14 cellular contexts compared by ENCODE assay signal in the genomic region with DNA sequence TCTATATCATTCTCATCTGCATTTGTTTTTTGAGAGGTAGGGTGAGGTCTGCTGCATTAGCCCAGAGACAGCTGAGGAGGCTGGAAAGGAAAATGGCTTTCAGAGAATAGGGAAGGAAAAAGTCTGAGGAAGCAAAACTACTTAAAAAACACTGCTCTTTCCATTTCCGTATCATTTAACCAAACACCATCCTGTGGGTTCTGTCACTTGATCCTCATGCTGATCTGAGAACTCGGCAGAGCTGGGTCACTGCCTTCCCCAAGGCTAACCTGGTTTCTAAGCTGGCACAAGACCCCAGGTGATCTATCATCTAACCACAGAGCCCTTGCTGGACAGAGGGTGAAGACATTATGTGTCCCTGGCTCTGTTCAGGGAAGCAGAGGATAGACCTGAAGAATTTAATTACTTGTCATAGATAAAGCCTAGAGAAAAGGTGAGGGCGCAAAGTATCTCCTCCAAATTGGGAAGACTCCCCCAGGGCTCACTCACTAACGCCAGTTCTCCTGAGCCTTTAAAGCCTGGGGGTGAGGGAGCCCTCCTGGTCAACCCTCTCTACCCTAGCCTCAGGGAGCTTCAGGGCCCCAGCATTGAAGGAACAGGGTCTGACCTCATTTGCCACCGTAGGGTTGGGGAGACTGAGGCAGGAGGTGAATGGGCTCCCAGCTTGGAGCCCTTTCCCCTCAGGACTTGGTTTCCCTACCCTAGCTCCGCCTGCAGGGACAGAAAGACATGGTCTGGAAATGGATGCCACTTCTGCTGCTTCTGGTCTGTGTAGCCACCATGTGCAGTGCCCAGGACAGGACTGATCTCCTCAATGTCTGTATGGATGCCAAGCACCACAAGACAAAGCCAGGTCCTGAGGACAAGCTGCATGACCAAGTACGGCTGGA. TPM values are rescaled to one million over a fixed set of nuclear protein-coding genes. Genes with fewer than 3 reads are reported as not detected.
A peak's percentile ranks its signal among the peaks of the same experiment; 100 is the strongest.
DNase-seq lines count a peak whose midpoint lies in the region; ATAC-seq, FAIRE-seq and TF ChIP-seq lines count a peak whose summit lies in the region.
"Had no signal": no experiment of that assay in that cellular context is flagged by ENCODE, and none has a peak within 500 bp of the region (broad histone marks: within the 10 kb centered on the region; RNA-seq: fewer than 3 reads in every experiment).

No MANE protein-coding gene starts in this region.

- intact Hi-C loops in right lobe of liver (cut with DNase I): no loop called here
- intact Hi-C loops in HepG2 (cut with micrococcal nuclease; ENCODE audit: unreplicated experiment): no loop called here
- intact Hi-C loops in transverse colon (cut with DNase I; ENCODE audit: low total_unique reads): no loop called here

- H3K9me3 ChIP-seq in right lobe of liver: no peaks in the 10 kb centered on the region
- no peaks in the 10 kb centered on the region for H3K9me3 ChIP-seq in HepG2 (ENCODE audit: low read length)
- no peaks in the 10 kb centered on the region for H3K9me3 ChIP-seq in transverse colon

- H3K36me3 ChIP-seq in right lobe of liver (no peaks in the 10 kb centered on the region), HepG2 (replicated peaks in 1 of 2; ENCODE audit: control insufficient read depth in 1 of 2, insufficient read depth in 2 of 2, low read length in 2 of 2) (no peaks in the 10 kb centered on the region), transverse colon (no peaks in the 10 kb centered on the region)

- peaks cover 32% of the 10 kb centered on the region for H3K4me1 Mint-ChIP-seq in activated CD8-positive, alpha-beta memory T cell treated with anti-CD3 and anti-CD28 coated beads, Interleukin-2, amount 10 ng/mL, durations not matched to agents 7 days and 5 days

- H3K79me2 ChIP-seq in HepG2 (ENCODE audit: insufficient read depth, low read length): no peaks in the 10 kb centered on the region

- POLR2A ChIA-PET in HepG2 (lab: Yijun Ruan, JAX): no interaction called here

- in situ Hi-C loops in HepG2 (cut with HindIII; ENCODE audit: extremely low pct_ligation_motif_present, low pct_unique_long_range_greater_than_20kb) (no loop called here), transverse colon (cut with MboI; ENCODE audit: low pct_ligation_motif_present in 1 of 4, low pct_unique_long_range_greater_than_20kb in 1 of 4, low sequenced_read_pairs in 3 of 4) (no loop called here)

- no peak for TF ChIP-seq RAD21 in HepG2 (CRISPR knock-in tag; IDR thresholded peaks at IDR 0.05)

- CTCF ChIA-PET in HepG2 (lab: Yijun Ruan, JAX; ENCODE audit: low intra/inter-chr PET ratio, low total read pairs): no interaction called here
- CTCF ChIA-PET in activated CD8-positive, alpha-beta memory T cell treated with anti-CD3 and anti-CD28 coated beads, Interleukin-2, amount 10 ng/mL, durations not matched to agents 7 days and 5 days (lab: Charles Lee): interaction anchor here (1.4 to 1.5 kb wide), 2 partner anchors 20 to 193 kb away, joined by 3 to 5 read pairs; no protein-coding TSS in a partner anchor

- no peaks in the 10 kb centered on the region for H3K27me3 ChIP-seq in right lobe of liver
- H3K27me3 ChIP-seq in HepG2 (ENCODE audit: control insufficient read depth in 1 of 2, insufficient read depth in 2 of 2, low read length in 2 of 2): peaks cover 3 to 26% of the 10 kb centered on the region in 2 experiments; a peak in 3 of 5 replicates
- H3K27me3 ChIP-seq in transverse colon: peaks cover 10% of the 10 kb centered on the region

- peak overlapping the region; percentile 60 for H3K27ac Mint-ChIP-seq in activated CD8-positive, alpha-beta memory T cell treated with anti-CD3 and anti-CD28 coated beads, Interleukin-2, amount 10 ng/mL, durations not matched to agents 7 days and 5 days
- H3K27ac Mint-ChIP-seq: HFFc6 had no signal

- FAIRE-seq in HepG2 (lab: Jason Lieb, UNC): no peak
- FAIRE-seq: keratinocyte had no signal

- H3K4me3 Mint-ChIP-seq in activated CD8-positive, alpha-beta memory T cell treated with anti-CD3 and anti-CD28 coated beads, Interleukin-2, amount 10 ng/mL, durations not matched to agents 7 days and 5 days: no peak overlapping the region
- H3K4me3 Mint-ChIP-seq: HFFc6 had no signal

- H3K27me3 Mint-ChIP-seq in activated CD8-positive, alpha-beta memory T cell treated with anti-CD3 and anti-CD28 coated beads, Interleukin-2, amount 10 ng/mL, durations not matched to agents 7 days and 5 days: peaks cover 40% of the 10 kb centered on the region

- TF ChIP-seq POLR2A in right lobe of liver (IDR thresholded peaks at IDR 0.05) (no peak), HepG2 (IDR thresholded peaks at IDR 0.05; ENCODE audit: insufficient read depth in 1 of 2, low read depth in 2 of 2, low read length in 2 of 2) (no peak), transverse colon (IDR thresholded peaks at IDR 0.05) (no peak)

- H2AFZ ChIP-seq in HepG2 (ENCODE audit: low read length): no peak overlapping the region

- BruUV-seq in HepG2 (replicated peaks; lab: Mats Ljungman, UMichigan): no TSS peak

- TF ChIP-seq CTCF in right lobe of liver (IDR thresholded peaks at IDR 0.05) (no peak), HepG2 (CRISPR knock-in tag; IDR thresholded peaks at IDR 0.05) (no peak), transverse colon (IDR thresholded peaks at IDR 0.05) (no peak)

- ATAC-seq in right lobe of liver: peak in 3 of 4 donors; percentile 10 to 37 (median 26)
- no peak for ATAC-seq in HepG2
- peak; percentile 27 for ATAC-seq in activated CD8-positive, alpha-beta memory T cell treated with anti-CD3 and anti-CD28 coated beads, Interleukin-2, amount 10 ng/mL, durations not matched to agents 7 days and 5 days

- H4K20me1 ChIP-seq in HepG2 (ENCODE audit: insufficient read depth, low read length): no peaks in the 10 kb centered on the region

- H3K36me3 Mint-ChIP-seq in activated CD8-positive, alpha-beta memory T cell treated with anti-CD3 and anti-CD28 coated beads, Interleukin-2, amount 10 ng/mL, durations not matched to agents 7 days and 5 days: no peaks in the 10 kb centered on the region

- TF ChIP-seq EP300 in HepG2 (IDR thresholded peaks at IDR 0.05; ENCODE audit: low read depth in 2 of 2, low read length in 2 of 2) (no peak), HepG2 (CRISPR knock-in tag; IDR thresholded peaks at IDR 0.05; ENCODE audit: borderline replicate concordance) (no peak), transverse colon (IDR thresholded peaks at IDR 0.05; ENCODE audit: low read depth) (no peak)

- no peak overlapping the region for H3K4me2 ChIP-seq in HepG2 (ENCODE audit: low read depth, low read length)

- H3K9ac ChIP-seq in HepG2 (ENCODE audit: insufficient read depth, low read depth, low read length): no peak overlapping the region

- H3K27ac ChIP-seq in right lobe of liver (no peak overlapping the region), HepG2 (ENCODE audit: extremely low read length, insufficient read depth, low read length) (no peak overlapping the region), transverse colon (peak overlapping the region in 1 of 4 donors; percentile 30)

- DNase-seq in right lobe of liver: no peak
- DNase-seq in HepG2 (ENCODE audit: low spot score): no peak
- DNase-seq in activated CD8-positive, alpha-beta memory T cell treated with anti-CD3 and anti-CD28 coated beads, Interleukin-2, amount 10 ng/mL, durations not matched to agents 7 days and 5 days: peak; percentile 39
- DNase-seq in midbrain (lab: John Stamatoyannopoulos, UW): peak; percentile 14
- DNase-seq in ureter (ENCODE audit: low spot score): peak; percentile 36
- DNase-seq in GOT3 (lab: John Stamatoyannopoulos, UW): no peak
- DNase-seq in transverse colon: no peak
- no peak for DNase-seq in SHP77 (lab: John Stamatoyannopoulos, UW)
- DNase-seq: foreskin fibroblast; HFFc6; NCI-H2107; stimulated activated CD4-positive, alpha-beta T cell treated with anti-CD3 and anti-CD28 coated beads, Interleukin-15, amount 100 ng/mL, for 24 hours; stimulated activated CD8-positive, alpha-beta memory T cell treated with anti-CD3 and anti-CD28 coated beads, Interleukin-4, amount 100 ng/mL, for 48 hours had no signal

- H3K9me3 Mint-ChIP-seq in activated CD8-positive, alpha-beta memory T cell treated with anti-CD3 and anti-CD28 coated beads, Interleukin-2, amount 10 ng/mL, durations not matched to agents 7 days and 5 days (ENCODE audit: low read depth): no peaks in the 10 kb centered on the region
- H3K9me3 Mint-ChIP-seq: HFFc6 had no signal

- 39% methylated on average over 5 of the region's 7 CpGs for WGBS in right lobe of liver (ENCODE audit: insufficient coverage, low coverage, low lambda C conversion rate, missing lambda C conversion rate)
- WGBS in HepG2 (ENCODE audit: low lambda C conversion rate): 0% methylated on average over 7 of the region's 7 CpGs
- 34 to 77% methylated on average over 2 to 7 of the region's 7 CpGs for WGBS in transverse colon (ENCODE audit: low coverage in 1 of 2), 2 donors

- H3K4me3 ChIP-seq in right lobe of liver (peak overlapping the region in 1 of 3 donors; percentile 7), HepG2 (replicated peaks in 1 of 3; ENCODE audit: insufficient read depth in 1 of 3, low read depth in 2 of 3, low read length in 3 of 3) (no peak overlapping the region), transverse colon (no peak overlapping the region)

- H3K4me1 ChIP-seq in right lobe of liver: peaks cover 0 to 5% (median 0%) of the 10 kb centered on the region in 4 donors
- peaks cover 19% of the 10 kb centered on the region for H3K4me1 ChIP-seq in HepG2 (ENCODE audit: insufficient read depth, low read length)
- peaks cover 5 to 9% (median 8%) of the 10 kb centered on the region in 4 donors for H3K4me1 ChIP-seq in transverse colon

RNA-seq across cellular contexts. Expression of a gene that starts 1.5 kb away (rescaled TPM):
- total RNA-seq in right lobe of liver (10 to 100 TPM in 2 of 6 experiments, 1 to 10 TPM in 4; 3.3 to 28.3 (median 8.6) TPM), HepG2 (2016; rRNA removed; fragmentation: Illumina TruSeq; extraction: Trizol) (not detected in 2 replicates), ureter (4.5 TPM), transverse colon (10 to 100 TPM in 1 of 4 donors, 1 to 10 TPM in 2, not detected in 1; 6.4 to 16.1 (median 8.6) TPM)
- not detected in 2 replicates for total RNA-seq in HepG2 (2016; cell fraction: cytosol; rRNA removed; fragmentation: Illumina TruSeq; extraction: Trizol; ENCODE audit: low read depth)
- not detected in 2 replicates for total RNA-seq in HepG2 (2016; cell fraction: insoluble cytoplasmic fraction; rRNA removed; fragmentation: Illumina TruSeq; extraction: Trizol)
- total RNA-seq in HepG2 (2016; cell fraction: membrane; rRNA removed; fragmentation: Illumina TruSeq; extraction: Trizol): not detected in 2 replicates
- total RNA-seq in HepG2 (2016; cell fraction: nucleus; rRNA removed; fragmentation: Illumina TruSeq; extraction: Trizol): not detected in 2 replicates
- polyA plus RNA-seq in HepG2 (2011; rRNA removed): 0.09 and 0.33 TPM in 2 replicates
- 0.15 TPM in 2 replicates for polyA plus RNA-seq in HepG2 (2011; cell fraction: cytosol; rRNA removed)
- polyA plus RNA-seq in HepG2 (2011; cell fraction: nucleus; rRNA removed): not detected in 2 replicates
- 0.15 and 0.23 TPM in 2 replicates for polyA plus RNA-seq in HepG2 (2012)
- polyA plus RNA-seq in HepG2 (2016; cell fraction: cytosol; fragmentation: Illumina TruSeq; extraction: Trizol; ENCODE audit: low read depth): 0.15 TPM in 1 of 2 replicates, not detected in the other
- not detected in 2 replicates for polyA plus RNA-seq in HepG2 (2016; cell fraction: insoluble cytoplasmic fraction; fragmentation: Illumina TruSeq; extraction: Trizol; ENCODE audit: low read depth)
- polyA plus RNA-seq in HepG2 (2016; cell fraction: membrane; fragmentation: Illumina TruSeq; extraction: Trizol; ENCODE audit: low read depth): not detected in 2 replicates
- polyA plus RNA-seq in HepG2 (2016; cell fraction: nucleus; fragmentation: Illumina TruSeq; extraction: Trizol; ENCODE audit: insufficient read depth, low read depth): not detected in 2 replicates
- 0.21 and 0.86 TPM in 2 replicates for polyA minus RNA-seq in HepG2 (2011; rRNA and poly(A)+ RNA removed; ENCODE audit: low replicate concordance)
- not detected in 2 replicates for polyA minus RNA-seq in HepG2 (2011; cell fraction: cytosol; rRNA and poly(A)+ RNA removed)
- polyA minus RNA-seq in HepG2 (2011; cell fraction: nucleus; rRNA and poly(A)+ RNA removed): not detected in 2 replicates
- not detected for total RNA-seq in activated CD8-positive, alpha-beta memory T cell treated with anti-CD3 and anti-CD28 coated beads, Interleukin-2, amount 10 ng/mL, durations not matched to agents 7 days and 5 days
- total RNA-seq: HFFc6 had no signal
- polyA plus RNA-seq: keratinocyte had no signal

RNA-seq across cellular contexts. Expression of a gene that starts 6.5 kb away (rescaled TPM):
- total RNA-seq in right lobe of liver (10 to 100 TPM; 23.2 to 46.5 (median 37.4) TPM), HepG2 (2016; rRNA removed; fragmentation: Illumina TruSeq; extraction: Trizol) (14.4 and 29.1 TPM in 2 replicates), ureter (144 TPM), transverse colon (100 to 1,000 TPM in 2 of 4 donors, 10 to 100 TPM in 2; 92.8 to 388 (median 157) TPM)
- 21.4 and 25.1 TPM in 2 replicates for total RNA-seq in HepG2 (2016; cell fraction: cytosol; rRNA removed; fragmentation: Illumina TruSeq; extraction: Trizol; ENCODE audit: low read depth)
- total RNA-seq in HepG2 (2016; cell fraction: insoluble cytoplasmic fraction; rRNA removed; fragmentation: Illumina TruSeq; extraction: Trizol): 10.8 and 29.6 TPM in 2 replicates
- total RNA-seq in HepG2 (2016; cell fraction: membrane; rRNA removed; fragmentation: Illumina TruSeq; extraction: Trizol): 10.1 and 10.8 TPM in 2 replicates
- 31.6 and 36.2 TPM in 2 replicates for total RNA-seq in HepG2 (2016; cell fraction: nucleus; rRNA removed; fragmentation: Illumina TruSeq; extraction: Trizol)
- polyA plus RNA-seq in HepG2 (2011; rRNA removed): 66.9 and 80.4 TPM in 2 replicates
- 19.0 and 23.6 TPM in 2 replicates for polyA plus RNA-seq in HepG2 (2011; cell fraction: cytosol; rRNA removed)
- 500 and 631 TPM in 2 replicates for polyA plus RNA-seq in HepG2 (2011; cell fraction: nucleus; rRNA removed)
- polyA plus RNA-seq in HepG2 (2012): 32.6 and 49.5 TPM in 2 replicates
- 1.8 and 1.9 TPM in 2 replicates for polyA plus RNA-seq in HepG2 (2016; cell fraction: cytosol; fragmentation: Illumina TruSeq; extraction: Trizol; ENCODE audit: low read depth)
- polyA plus RNA-seq in HepG2 (2016; cell fraction: insoluble cytoplasmic fraction; fragmentation: Illumina TruSeq; extraction: Trizol; ENCODE audit: low read depth): 10.8 and 14.0 TPM in 2 replicates
- 4.2 and 4.9 TPM in 2 replicates for polyA plus RNA-seq in HepG2 (2016; cell fraction: membrane; fragmentation: Illumina TruSeq; extraction: Trizol; ENCODE audit: low read depth)
- 127 and 134 TPM in 2 replicates for polyA plus RNA-seq in HepG2 (2016; cell fraction: nucleus; fragmentation: Illumina TruSeq; extraction: Trizol; ENCODE audit: insufficient read depth, low read depth)
- polyA minus RNA-seq in HepG2 (2011; rRNA and poly(A)+ RNA removed; ENCODE audit: low replicate concordance): 73.5 and 218 TPM in 2 replicates
- 27.6 and 29.9 TPM in 2 replicates for polyA minus RNA-seq in HepG2 (2011; cell fraction: cytosol; rRNA and poly(A)+ RNA removed)
- polyA minus RNA-seq in HepG2 (2011; cell fraction: nucleus; rRNA and poly(A)+ RNA removed): 106 and 116 TPM in 2 replicates
- total RNA-seq in activated CD8-positive, alpha-beta memory T cell treated with anti-CD3 and anti-CD28 coated beads, Interleukin-2, amount 10 ng/mL, durations not matched to agents 7 days and 5 days: 100 to 1,000 TPM; 152 to 157 TPM

RNA-seq across cellular contexts. Expression of a gene that starts 25.9 kb away (rescaled TPM):
- total RNA-seq in right lobe of liver (not detected), HepG2 (2016; rRNA removed; fragmentation: Illumina TruSeq; extraction: Trizol) (not detected in 2 replicates), ureter (not detected), transverse colon (1 to 10 TPM in 1 of 4 donors, under 1 TPM in 3; 0.41 to 2.6 (median 0.70) TPM)
- total RNA-seq in HepG2 (2016; cell fraction: cytosol; rRNA removed; fragmentation: Illumina TruSeq; extraction: Trizol; ENCODE audit: low read depth): not detected in 2 replicates
- not detected in 2 replicates for total RNA-seq in HepG2 (2016; cell fraction: insoluble cytoplasmic fraction; rRNA removed; fragmentation: Illumina TruSeq; extraction: Trizol)
- total RNA-seq in HepG2 (2016; cell fraction: membrane; rRNA removed; fragmentation: Illumina TruSeq; extraction: Trizol): not detected in 2 replicates
- total RNA-seq in HepG2 (2016; cell fraction: nucleus; rRNA removed; fragmentation: Illumina TruSeq; extraction: Trizol): not detected in 2 replicates
- not detected in 2 replicates for polyA plus RNA-seq in HepG2 (2011; rRNA removed)
- not detected in 2 replicates for polyA plus RNA-seq in HepG2 (2011; cell fraction: cytosol; rRNA removed)
- not detected in 2 replicates for polyA plus RNA-seq in HepG2 (2011; cell fraction: nucleus; rRNA removed)
- polyA plus RNA-seq in HepG2 (2012): not detected in 2 replicates
- not detected in 2 replicates for polyA plus RNA-seq in HepG2 (2016; cell fraction: cytosol; fragmentation: Illumina TruSeq; extraction: Trizol; ENCODE audit: low read depth)
- not detected in 2 replicates for polyA plus RNA-seq in HepG2 (2016; cell fraction: insoluble cytoplasmic fraction; fragmentation: Illumina TruSeq; extraction: Trizol; ENCODE audit: low read depth)
- polyA plus RNA-seq in HepG2 (2016; cell fraction: membrane; fragmentation: Illumina TruSeq; extraction: Trizol; ENCODE audit: low read depth): not detected in 2 replicates
- polyA plus RNA-seq in HepG2 (2016; cell fraction: nucleus; fragmentation: Illumina TruSeq; extraction: Trizol; ENCODE audit: insufficient read depth, low read depth): not detected in 2 replicates
- polyA minus RNA-seq in HepG2 (2011; rRNA and poly(A)+ RNA removed; ENCODE audit: low replicate concordance): not detected in 2 replicates
- polyA minus RNA-seq in HepG2 (2011; cell fraction: cytosol; rRNA and poly(A)+ RNA removed): not detected in 2 replicates
- not detected in 2 replicates for polyA minus RNA-seq in HepG2 (2011; cell fraction: nucleus; rRNA and poly(A)+ RNA removed)
- not detected for total RNA-seq in activated CD8-positive, alpha-beta memory T cell treated with anti-CD3 and anti-CD28 coated beads, Interleukin-2, amount 10 ng/mL, durations not matched to agents 7 days and 5 days
- total RNA-seq: HFFc6 had no signal
- polyA plus RNA-seq: keratinocyte had no signal

RNA-seq across cellular contexts. Expression of a gene that starts 26.2 kb away (rescaled TPM):
- not detected for total RNA-seq in right lobe of liver
- total RNA-seq in HepG2 (2016; rRNA removed; fragmentation: Illumina TruSeq; extraction: Trizol): not detected in 2 replicates
- total RNA-seq in HepG2 (2016; cell fraction: cytosol; rRNA removed; fragmentation: Illumina TruSeq; extraction: Trizol; ENCODE audit: low read depth): not detected in 2 replicates
- total RNA-seq in HepG2 (2016; cell fraction: insoluble cytoplasmic fraction; rRNA removed; fragmentation: Illumina TruSeq; extraction: Trizol): not detected in 2 replicates
- total RNA-seq in HepG2 (2016; cell fraction: membrane; rRNA removed; fragmentation: Illumina TruSeq; extraction: Trizol): not detected in 2 replicates
- total RNA-seq in HepG2 (2016; cell fraction: nucleus; rRNA removed; fragmentation: Illumina TruSeq; extraction: Trizol): not detected in 2 replicates
- polyA plus RNA-seq in HepG2 (2011; rRNA removed): 0.20 and 0.26 TPM in 2 replicates
- 0.12 and 0.17 TPM in 2 replicates for polyA plus RNA-seq in HepG2 (2011; cell fraction: cytosol; rRNA removed)
- polyA plus RNA-seq in HepG2 (2011; cell fraction: nucleus; rRNA removed): 0.23 TPM in 1 of 2 replicates, not detected in the other
- polyA plus RNA-seq in HepG2 (2012): not detected in 2 replicates
- polyA plus RNA-seq in HepG2 (2016; cell fraction: cytosol; fragmentation: Illumina TruSeq; extraction: Trizol; ENCODE audit: low read depth): not detected in 2 replicates
- not detected in 2 replicates for polyA plus RNA-seq in HepG2 (2016; cell fraction: insoluble cytoplasmic fraction; fragmentation: Illumina TruSeq; extraction: Trizol; ENCODE audit: low read depth)
- polyA plus RNA-seq in HepG2 (2016; cell fraction: membrane; fragmentation: Illumina TruSeq; extraction: Trizol; ENCODE audit: low read depth): not detected in 2 replicates
- not detected in 2 replicates for polyA plus RNA-seq in HepG2 (2016; cell fraction: nucleus; fragmentation: Illumina TruSeq; extraction: Trizol; ENCODE audit: insufficient read depth, low read depth)
- 188 TPM in 1 of 2 replicates, not detected in the other for polyA minus RNA-seq in HepG2 (2011; rRNA and poly(A)+ RNA removed; ENCODE audit: low replicate concordance)
- 1.3 and 1.7 TPM in 2 replicates for polyA minus RNA-seq in HepG2 (2011; cell fraction: cytosol; rRNA and poly(A)+ RNA removed)
- 0.62 and 0.90 TPM in 2 replicates for polyA minus RNA-seq in HepG2 (2011; cell fraction: nucleus; rRNA and poly(A)+ RNA removed)
- total RNA-seq in activated CD8-positive, alpha-beta memory T cell treated with anti-CD3 and anti-CD28 coated beads, Interleukin-2, amount 10 ng/mL, durations not matched to agents 7 days and 5 days: not detected
- total RNA-seq in ureter: 1.7 TPM
- total RNA-seq in transverse colon: not detected

Comparison
In these comparisons a context has a peak if more than half of its experiments do, and no peak if none do; other contexts are left out.
1. DNase-seq: peak in activated CD8-positive, alpha-beta memory T cell treated with anti-CD3 and anti-CD28 coated beads, Interleukin-2, amount 10 ng/mL, durations not matched to agents 7 days and 5 days (single experiment), midbrain (single experiment) and ureter (single experiment); none in right lobe of liver (0 of 3), HepG2 (single experiment), GOT3 (single experiment), transverse colon (single experiment) and SHP77 (0 of 2).